Comparison of ENCODE assay signal across 18 cellular contexts in genomic region chr14:94058128-94058673, GRCh38. TPM values are rescaled to one million over a fixed set of nuclear protein-coding genes. Genes with fewer than 3 reads are reported as not detected.
DNase-seq lines count a peak whose midpoint lies in the region; ATAC-seq and TF ChIP-seq lines count a peak whose summit lies in the region.
"Had no signal": no experiment of that assay in that cellular context is flagged by ENCODE, and none has a peak within 500 bp of the region (broad histone marks: within the 10 kb centered on the region; RNA-seq: fewer than 3 reads in every experiment).

No MANE protein-coding gene starts in this region.

- no peak for ATAC-seq in activated naive CD8-positive, alpha-beta T cell treated with anti-CD3 and anti-CD28 coated beads, Interleukin-2, amount 50 U/mL, for 24 hours
- no peak for ATAC-seq in activated CD8-positive, alpha-beta T cell treated with anti-CD3 and anti-CD28 coated beads, Interleukin-2, amount 10 ng/mL, durations not matched to agents 7 days and 5 days
- no peak for ATAC-seq in stimulated activated naive B cell treated with anti-CD40 and anti-IgM and Interleukin-4, amounts not matched to agents 10 μg/mL and 1 μg/mL and 100 μg/mL, for 72 hours (replicated peaks)
- ATAC-seq: esophagus mucosa had no signal

- peak overlapping the region; percentile 25 for H3K27ac Mint-ChIP-seq in activated naive CD8-positive, alpha-beta T cell
- no peak overlapping the region for H3K27ac Mint-ChIP-seq in activated naive CD8-positive, alpha-beta T cell treated with anti-CD3 and anti-CD28 coated beads, Interleukin-2, amount 50 U/mL, for 24 hours
- H3K27ac Mint-ChIP-seq in activated CD8-positive, alpha-beta T cell treated with anti-CD3 and anti-CD28 coated beads, Interleukin-2, amount 10 ng/mL, durations not matched to agents 7 days and 5 days = peak overlapping the region; percentile 21
- peak overlapping the region; percentile 20 for H3K27ac Mint-ChIP-seq in stimulated activated naive B cell treated with anti-CD40 and anti-IgM and Interleukin-4, amounts not matched to agents 10 μg/mL and 1 μg/mL and 100 μg/mL, for 72 hours
- no peak overlapping the region for H3K27ac Mint-ChIP-seq in neural progenitor cell
- H3K27ac Mint-ChIP-seq: H9 had no signal

- TF ChIP-seq CTCF in neural progenitor cell (IDR thresholded peaks at IDR 0.05) = no peak

- POLR2A ChIA-PET in activated CD8-positive, alpha-beta T cell treated with anti-CD3 and anti-CD28 coated beads, Interleukin-2, amount 10 ng/mL, durations not matched to agents 7 days and 5 days (lab: Charles Lee) = interaction anchor here (1.1 to 1.6 kb wide), 2 partner anchors 9 to 23 kb away, joined by 4 to 5 read pairs; partner anchors contain the start of genes DDX24 and IFI27L1

- peak overlapping the region; percentile 3 for H3K4me3 Mint-ChIP-seq in activated naive CD8-positive, alpha-beta T cell
- H3K4me3 Mint-ChIP-seq in activated naive CD8-positive, alpha-beta T cell treated with anti-CD3 and anti-CD28 coated beads, Interleukin-2, amount 50 U/mL, for 24 hours = no peak overlapping the region
- H3K4me3 Mint-ChIP-seq in activated CD8-positive, alpha-beta T cell treated with anti-CD3 and anti-CD28 coated beads, Interleukin-2, amount 10 ng/mL, durations not matched to agents 7 days and 5 days = no peak overlapping the region
- H3K4me3 Mint-ChIP-seq in stimulated activated naive B cell treated with anti-CD40 and anti-IgM and Interleukin-4, amounts not matched to agents 10 μg/mL and 1 μg/mL and 100 μg/mL, for 72 hours = no peak overlapping the region
- H3K4me3 Mint-ChIP-seq in neural progenitor cell = no peak overlapping the region
- H3K4me3 Mint-ChIP-seq: H9 had no signal

- no peak overlapping the region for H3K27ac ChIP-seq in neural progenitor cell
- H3K27ac ChIP-seq: breast epithelium, sigmoid colon had no signal

- H2AFZ ChIP-seq in neural progenitor cell (replicated peaks) = no peak overlapping the region

- H3K4me3 ChIP-seq in neural progenitor cell = no peak overlapping the region
- H3K4me3 ChIP-seq: breast epithelium, sigmoid colon had no signal

- no peaks in the 10 kb centered on the region for H3K36me3 ChIP-seq in neural progenitor cell

- H3K4me1 ChIP-seq in neural progenitor cell = no peaks in the 10 kb centered on the region
- H3K4me1 ChIP-seq: breast epithelium had no signal

- no peaks in the 10 kb centered on the region for H3F3A ChIP-seq in neural progenitor cell (ENCODE audit: low read depth)

- H3K9ac ChIP-seq in neural progenitor cell = no peak overlapping the region

- H3K4me1 Mint-ChIP-seq in activated naive CD8-positive, alpha-beta T cell (ENCODE audit: low read depth) = peaks cover 69% of the 10 kb centered on the region
- H3K4me1 Mint-ChIP-seq in activated naive CD8-positive, alpha-beta T cell treated with anti-CD3 and anti-CD28 coated beads, Interleukin-2, amount 50 U/mL, for 24 hours = peaks cover 42% of the 10 kb centered on the region
- peaks cover 59% of the 10 kb centered on the region for H3K4me1 Mint-ChIP-seq in activated CD8-positive, alpha-beta T cell treated with anti-CD3 and anti-CD28 coated beads, Interleukin-2, amount 10 ng/mL, durations not matched to agents 7 days and 5 days (ENCODE audit: low read depth)
- peaks cover 16 to 30% of the 10 kb centered on the region in 2 donors for H3K4me1 Mint-ChIP-seq in stimulated activated naive B cell treated with anti-CD40 and anti-IgM and Interleukin-4, amounts not matched to agents 10 μg/mL and 1 μg/mL and 100 μg/mL, for 72 hours
- H3K4me1 Mint-ChIP-seq in neural progenitor cell = no peaks in the 10 kb centered on the region

- CTCF ChIA-PET in activated CD8-positive, alpha-beta T cell treated with anti-CD3 and anti-CD28 coated beads, Interleukin-2, amount 10 ng/mL, durations not matched to agents 7 days and 5 days (lab: Charles Lee) = interaction anchor here (0.7 to 4.6 kb wide), 6 partner anchors 9 to 119 kb away, joined by 3 to 28 read pairs (median 8); partner anchors contain the start of genes DDX24 and IFI27L1

- no peaks in the 10 kb centered on the region for H3K27me3 Mint-ChIP-seq in activated naive CD8-positive, alpha-beta T cell
- H3K27me3 Mint-ChIP-seq in activated naive CD8-positive, alpha-beta T cell treated with anti-CD3 and anti-CD28 coated beads, Interleukin-2, amount 50 U/mL, for 24 hours = no peaks in the 10 kb centered on the region
- H3K27me3 Mint-ChIP-seq in activated CD8-positive, alpha-beta T cell treated with anti-CD3 and anti-CD28 coated beads, Interleukin-2, amount 10 ng/mL, durations not matched to agents 7 days and 5 days (ENCODE audit: low read depth) = no peaks in the 10 kb centered on the region
- H3K27me3 Mint-ChIP-seq in stimulated activated naive B cell treated with anti-CD40 and anti-IgM and Interleukin-4, amounts not matched to agents 10 μg/mL and 1 μg/mL and 100 μg/mL, for 72 hours = no peaks in the 10 kb centered on the region
- no peaks in the 10 kb centered on the region for H3K27me3 Mint-ChIP-seq in neural progenitor cell (ENCODE audit: insufficient read depth, low read depth)

- H3K79me2 ChIP-seq in neural progenitor cell (ENCODE audit: low read depth) = peaks cover 7% of the 10 kb centered on the region

- DNase-seq in activated naive CD8-positive, alpha-beta T cell treated with anti-CD3 and anti-CD28 coated beads, Interleukin-2, amount 50 U/mL, for 24 hours = no peak
- no peak for DNase-seq in activated CD8-positive, alpha-beta T cell treated with anti-CD3 and anti-CD28 coated beads, Interleukin-2, amount 10 ng/mL, durations not matched to agents 7 days and 5 days
- DNase-seq in islet precursor cell (peak; percentile 13), neural progenitor cell (ENCODE audit: low spot score) (no peak), NCI-H82 treated with DMSO at 0.1 percent for 48 hours (lab: John Stamatoyannopoulos, UW; ENCODE audit: unreplicated experiment) (no peak), SHP77 (lab: John Stamatoyannopoulos, UW) (no peak)
- no peak for DNase-seq in stimulated activated naive B cell treated with anti-CD40 and anti-IgM and Interleukin-4, amounts not matched to agents 10 μg/mL and 1 μg/mL and 100 μg/mL, for 72 hours
- DNase-seq: activated gamma-delta T cell treated with Interleukin-2 at 50 U/mL for 16 hours; H9; mammary epithelial cell; NCI-H187 treated with DMSO at 0.1 percent for 48 hours; NCI-H446; sigmoid colon; stimulated activated CD4-positive, alpha-beta T cell treated with anti-CD3 and anti-CD28 coated beads, Interleukin-2, amount 100 ng/mL, for 24 hours had no signal

- peaks cover 19% of the 10 kb centered on the region for H3K36me3 Mint-ChIP-seq in activated naive CD8-positive, alpha-beta T cell
- peaks cover 80% of the 10 kb centered on the region for H3K36me3 Mint-ChIP-seq in activated naive CD8-positive, alpha-beta T cell treated with anti-CD3 and anti-CD28 coated beads, Interleukin-2, amount 50 U/mL, for 24 hours (ENCODE audit: low read depth)
- H3K36me3 Mint-ChIP-seq in activated CD8-positive, alpha-beta T cell treated with anti-CD3 and anti-CD28 coated beads, Interleukin-2, amount 10 ng/mL, durations not matched to agents 7 days and 5 days (ENCODE audit: low read depth) = peaks cover 87% of the 10 kb centered on the region
- peaks cover 41 to 73% of the 10 kb centered on the region in 2 donors for H3K36me3 Mint-ChIP-seq in stimulated activated naive B cell treated with anti-CD40 and anti-IgM and Interleukin-4, amounts not matched to agents 10 μg/mL and 1 μg/mL and 100 μg/mL, for 72 hours
- H3K36me3 Mint-ChIP-seq in neural progenitor cell = peaks cover 53% of the 10 kb centered on the region

- no peaks in the 10 kb centered on the region for H3K9me3 ChIP-seq in neural progenitor cell (ENCODE audit: low read depth)
- H3K9me3 ChIP-seq: breast epithelium, sigmoid colon had no signal

- H4K20me1 ChIP-seq in neural progenitor cell (ENCODE audit: low read depth) = peaks cover 10% of the 10 kb centered on the region

- no peaks in the 10 kb centered on the region for H3K9me3 Mint-ChIP-seq in activated naive CD8-positive, alpha-beta T cell (ENCODE audit: low read depth)
- H3K9me3 Mint-ChIP-seq in activated naive CD8-positive, alpha-beta T cell treated with anti-CD3 and anti-CD28 coated beads, Interleukin-2, amount 50 U/mL, for 24 hours = no peaks in the 10 kb centered on the region
- no peaks in the 10 kb centered on the region for H3K9me3 Mint-ChIP-seq in activated CD8-positive, alpha-beta T cell treated with anti-CD3 and anti-CD28 coated beads, Interleukin-2, amount 10 ng/mL, durations not matched to agents 7 days and 5 days (ENCODE audit: insufficient read depth)
- no peaks in the 10 kb centered on the region for H3K9me3 Mint-ChIP-seq in stimulated activated naive B cell treated with anti-CD40 and anti-IgM and Interleukin-4, amounts not matched to agents 10 μg/mL and 1 μg/mL and 100 μg/mL, for 72 hours
- H3K9me3 Mint-ChIP-seq in neural progenitor cell = no peaks in the 10 kb centered on the region
- H3K9me3 Mint-ChIP-seq: H9 had no signal

- H3K27me3 ChIP-seq in neural progenitor cell = no peaks in the 10 kb centered on the region
- H3K27me3 ChIP-seq: breast epithelium, sigmoid colon had no signal

- H3K4me2 ChIP-seq in neural progenitor cell = no peak overlapping the region

RNA-seq across cellular contexts. Expression of gene DDX24, which starts 22.8 kb away (rescaled TPM):
- total RNA-seq in activated CD8-positive, alpha-beta T cell treated with anti-CD3 and anti-CD28 coated beads, Interleukin-2, amount 10 ng/mL, durations not matched to agents 7 days and 5 days = 100 to 1,000 TPM; 172 to 184 TPM
- 113 and 153 TPM in 2 replicates for total RNA-seq in neural progenitor cell (ENCODE audit: low replicate concordance)

RNA-seq across cellular contexts. Expression of gene IFI27L1, which starts 22.9 kb away (rescaled TPM):
- total RNA-seq in activated CD8-positive, alpha-beta T cell treated with anti-CD3 and anti-CD28 coated beads, Interleukin-2, amount 10 ng/mL, durations not matched to agents 7 days and 5 days = 10 to 100 TPM; 34.7 to 41.3 TPM
- total RNA-seq in neural progenitor cell (ENCODE audit: low replicate concordance) = 10.8 and 19.9 TPM in 2 replicates

RNA-seq across cellular contexts. Expression of gene OTUB2, which starts 32.1 kb away (rescaled TPM):
- total RNA-seq in activated CD8-positive, alpha-beta T cell treated with anti-CD3 and anti-CD28 coated beads, Interleukin-2, amount 10 ng/mL, durations not matched to agents 7 days and 5 days = 1 to 10 TPM; 1.4 to 1.7 TPM
- 6.8 and 9.6 TPM in 2 replicates for total RNA-seq in neural progenitor cell (ENCODE audit: low replicate concordance)

RNA-seq across cellular contexts. Expression of gene IFI27, which starts 52.3 kb away (rescaled TPM):
- total RNA-seq in activated CD8-positive, alpha-beta T cell treated with anti-CD3 and anti-CD28 coated beads, Interleukin-2, amount 10 ng/mL, durations not matched to agents 7 days and 5 days = 100 to 1,000 TPM; 116 to 129 TPM
- 0.69 and 2.5 TPM in 2 replicates for total RNA-seq in neural progenitor cell (ENCODE audit: low replicate concordance)
- total RNA-seq: SK-MEL-5 had no signal

Comparison
In these comparisons a context has a peak if more than half of its experiments do, and no peak if none do; other contexts are left out.
1. H3K27ac Mint-ChIP-seq: peak in activated naive CD8-positive, alpha-beta T cell (single experiment), activated CD8-positive, alpha-beta T cell treated with anti-CD3 and anti-CD28 coated beads, Interleukin-2, amount 10 ng/mL, durations not matched to agents 7 days and 5 days (single experiment) and stimulated activated naive B cell treated with anti-CD40 and anti-IgM and Interleukin-4, amounts not matched to agents 10 μg/mL and 1 μg/mL and 100 μg/mL, for 72 hours (single experiment); none in activated naive CD8-positive, alpha-beta T cell treated with anti-CD3 and anti-CD28 coated beads, Interleukin-2, amount 50 U/mL, for 24 hours (single experiment) and neural progenitor cell (single experiment).